In the genomic region with DNA sequence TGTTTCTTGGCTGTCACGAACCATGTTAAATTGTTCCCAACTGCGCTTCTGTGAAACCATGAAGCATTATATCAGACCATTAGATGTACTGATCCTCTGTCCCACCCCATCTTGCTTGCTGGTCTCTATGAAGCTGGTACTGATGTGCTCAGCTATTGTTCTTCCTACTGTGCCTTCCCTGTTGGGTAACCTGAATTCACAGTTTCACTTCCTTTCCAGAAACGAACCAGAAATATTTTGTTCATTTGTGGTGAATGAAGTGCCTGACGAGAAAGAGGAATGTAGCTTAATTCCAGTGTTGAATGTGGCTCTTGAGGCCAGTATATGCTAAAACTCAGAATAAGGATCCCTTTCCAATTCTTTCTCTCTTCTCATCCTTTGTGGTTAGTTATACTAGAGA, we compare ENCODE assay signal across 20 cellular contexts. TPM values are rescaled to one million over a fixed set of nuclear protein-coding genes. Genes with fewer than 3 reads are reported as not detected.
"Had no signal": no experiment of that assay in that cellular context is flagged by ENCODE, and none has a peak within 500 bp of the region (broad histone marks: within the 10 kb centered on the region; RNA-seq: fewer than 3 reads in every experiment).

No MANE protein-coding gene starts in this region.

- ATAC-seq: body of pancreas, esophagus mucosa, left lung, pancreas had no signal

- H3K4me3 ChIP-seq: body of pancreas, colonic mucosa, left lung, pancreas, stomach, testis, upper lobe of left lung had no signal

- DNase-seq: activated B cell treated with CpG ODN at 0.5 μM for 24 hours; activated CD4-positive, alpha-beta T cell treated with anti-CD3 and anti-CD28 coated beads, Interleukin-2, amount 10 ng/mL, durations not matched to agents 24 days and 14 days; activated gamma-delta T cell treated with Interleukin-2 at 50 U/mL for 16 hours; amygdala; body of pancreas; caudate nucleus; colonic mucosa; hippocampal formation; kidney; left lung; mammary epithelial cell; naive B cell; pancreas; stimulated activated CD4-positive, alpha-beta T cell treated with anti-CD3 and anti-CD28 coated beads, Interleukin-12 subunit alpha, Interleukin-12 subunit beta, amount 100 ng/mL, for 4 hours; stimulated activated CD4-positive, alpha-beta T cell treated with anti-CD3 and anti-CD28 coated beads, Interleukin-2, amount 100 ng/mL, for 24 hours; stomach; testis; upper lobe of left lung had no signal

- H3K27ac ChIP-seq: body of pancreas, colonic mucosa, left lung, pancreas, stomach, testis, upper lobe of left lung had no signal

- H3K9me3 ChIP-seq: body of pancreas, colonic mucosa, left lung, pancreas, stomach, testis, upper lobe of left lung had no signal

- H3K36me3 ChIP-seq: colonic mucosa, left lung, pancreas, stomach, upper lobe of left lung had no signal

- H3K4me1 ChIP-seq: body of pancreas, colonic mucosa, left lung, pancreas, stomach, testis, upper lobe of left lung had no signal

- H3K27me3 ChIP-seq: body of pancreas, colonic mucosa, left lung, pancreas, stomach, testis, upper lobe of left lung had no signal

- FAIRE-seq: kidney, pancreas had no signal

- H3K27ac Mint-ChIP-seq: activated B cell treated with CpG ODN at 0.5 μM for 24 hours; activated CD4-positive, alpha-beta T cell treated with anti-CD3 and anti-CD28 coated beads, Interleukin-2, amount 10 ng/mL, durations not matched to agents 24 days and 14 days; activated naive CD8-positive, alpha-beta T cell; naive B cell had no signal

- H3K9me3 Mint-ChIP-seq: activated B cell treated with CpG ODN at 0.5 μM for 24 hours; activated CD4-positive, alpha-beta T cell treated with anti-CD3 and anti-CD28 coated beads, Interleukin-2, amount 10 ng/mL, durations not matched to agents 24 days and 14 days had no signal

- H3K4me1 Mint-ChIP-seq: activated B cell treated with CpG ODN at 0.5 μM for 24 hours; activated CD4-positive, alpha-beta T cell treated with anti-CD3 and anti-CD28 coated beads, Interleukin-2, amount 10 ng/mL, durations not matched to agents 24 days and 14 days; naive B cell had no signal

- H3K4me3 Mint-ChIP-seq: activated B cell treated with CpG ODN at 0.5 μM for 24 hours; activated CD4-positive, alpha-beta T cell treated with anti-CD3 and anti-CD28 coated beads, Interleukin-2, amount 10 ng/mL, durations not matched to agents 24 days and 14 days; activated naive CD8-positive, alpha-beta T cell; naive B cell had no signal

- H3K27me3 Mint-ChIP-seq: activated B cell treated with CpG ODN at 0.5 μM for 24 hours; activated CD4-positive, alpha-beta T cell treated with anti-CD3 and anti-CD28 coated beads, Interleukin-2, amount 10 ng/mL, durations not matched to agents 24 days and 14 days had no signal

- H3K36me3 Mint-ChIP-seq: activated naive CD8-positive, alpha-beta T cell; naive B cell had no signal

RNA-seq across cellular contexts. Expression of a gene that starts 58.1 kb away (rescaled TPM):
- total RNA-seq: activated B cell treated with CpG ODN at 0.5 μM for 24 hours; activated CD4-positive, alpha-beta T cell treated with anti-CD3 and anti-CD28 coated beads, Interleukin-2, amount 10 ng/mL, durations not matched to agents 24 days and 14 days; esophagus mucosa had no signal
- polyA plus RNA-seq: mammary epithelial cell had no signal
